14 cellular contexts compared by ENCODE assay signal in the genomic region with DNA sequence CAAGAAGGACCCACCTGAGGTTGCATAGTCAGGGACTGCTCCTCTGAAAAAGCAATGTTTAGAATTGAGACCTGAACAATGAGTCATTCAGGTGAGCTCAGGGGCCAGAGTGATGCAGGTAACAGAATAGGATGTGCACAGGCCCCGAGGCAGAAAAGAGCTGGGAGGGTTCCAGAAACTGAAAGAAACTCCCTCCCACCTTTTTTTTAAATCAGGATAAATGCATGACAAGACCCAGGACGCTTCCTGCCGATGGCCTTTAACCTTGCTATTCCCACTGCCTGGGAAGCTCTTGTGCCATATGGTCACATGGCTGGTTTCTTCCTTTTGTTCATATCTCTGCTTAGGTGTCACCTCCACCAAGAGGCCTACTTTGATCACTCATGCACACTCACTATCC.
"Had no signal": no experiment of that assay in that cellular context is flagged by ENCODE, and none has a peak within 500 bp of the region (broad histone marks: within the 10 kb centered on the region; RNA-seq: fewer than 3 reads in every experiment).

No MANE protein-coding gene starts in this region.

- H3K36me3 ChIP-seq: adrenal gland, left ventricle myocardium inferior, upper lobe of right lung had no signal

- DNase-seq: activated CD4-positive, alpha-beta T cell treated with anti-CD3 and anti-CD28 coated beads, Interleukin-2, amount 10 ng/mL, durations not matched to agents 7 days and 5 days; activated CD4-positive, CD25-positive, alpha-beta regulatory T cell; activated naive CD4-positive, alpha-beta T cell treated with anti-CD3 and anti-CD28 coated beads for 36 hours; activated T-cell treated with anti-CD3 and anti-CD28 coated beads for 4 hours; adrenal gland; cortex of kidney; effector memory CD4-positive, alpha-beta T cell; left ventricle myocardium inferior; psoas muscle; stimulated activated naive CD4-positive, alpha-beta T cell treated with Interleukin-2 at 50 U/mL for 16 hours; T-helper 2 cell; upper lobe of right lung had no signal

- H3K4me3 ChIP-seq: adrenal gland, left ventricle myocardium inferior, psoas muscle, upper lobe of right lung had no signal

- H3K9me3 ChIP-seq: adrenal gland, left ventricle myocardium inferior, psoas muscle, upper lobe of right lung had no signal

- ATAC-seq: activated T-helper 17 cell treated with anti-CD3 and anti-CD28 coated beads, Interleukin-2, amount 50 U/mL, for 72 hours; sciatic nerve; upper lobe of right lung had no signal

- H3K27ac ChIP-seq: adrenal gland, left ventricle myocardium inferior, psoas muscle, upper lobe of right lung had no signal

- H3K27me3 ChIP-seq: adrenal gland, upper lobe of right lung had no signal

- H3K4me1 ChIP-seq: adrenal gland, left ventricle myocardium inferior had no signal
